In the genomic region with DNA sequence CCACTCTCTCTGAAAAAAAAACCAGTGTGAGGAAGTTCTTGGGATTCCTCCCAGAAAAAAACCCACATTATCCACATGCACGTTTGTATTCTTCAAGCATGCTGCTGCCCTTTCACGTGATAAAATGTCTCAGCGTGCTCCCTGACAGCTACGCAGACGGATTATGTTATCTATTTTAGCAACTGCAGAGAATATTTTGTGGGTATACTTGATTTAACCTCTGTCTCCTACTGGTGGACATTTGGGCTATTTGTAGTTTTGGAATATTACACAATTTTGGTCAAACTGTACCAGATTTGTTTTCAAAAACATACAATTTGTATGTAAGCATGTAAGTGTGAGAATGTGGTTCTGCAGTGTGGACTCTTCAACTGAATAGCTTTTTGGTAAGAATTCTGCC, we compare ENCODE assay signal across 12 cellular contexts. TPM values are rescaled to one million over a fixed set of nuclear protein-coding genes. Genes with fewer than 3 reads are reported as not detected.
DNase-seq lines count a peak whose midpoint lies in the region; ATAC-seq, FAIRE-seq and TF ChIP-seq lines count a peak whose summit lies in the region.
"Had no signal": no experiment of that assay in that cellular context is flagged by ENCODE, and none has a peak within 500 bp of the region (broad histone marks: within the 10 kb centered on the region; RNA-seq: fewer than 3 reads in every experiment).

No MANE protein-coding gene starts in this region.

- TF ChIP-seq CTCF in keratinocyte (optimal IDR thresholded peaks at IDR 0.05 in 1 of 3, IDR thresholded peaks at IDR 0.05 in 1 of 3, conservative IDR thresholded peaks at IDR 0.05 in 1 of 3; ENCODE audit: extremely low read depth in 1 of 3, insufficient read depth in 2 of 3, low read length in 3 of 3) (no peak), mucosa of descending colon (IDR thresholded peaks at IDR 0.05) (no peak)

- no peak for DNase-seq in activated CD4-positive, alpha-beta T cell treated with anti-CD3 and anti-CD28 coated beads, Interleukin-2, amount 10 ng/mL, durations not matched to agents 7 days and 5 days
- DNase-seq in activated CD4-positive, alpha-beta T cell treated with anti-CD3 and anti-CD28 coated beads, Interleukin-2, amount 50 U/mL, for 4 hours, result no peak
- no peak for DNase-seq in activated naive CD8-positive, alpha-beta T cell treated with anti-CD3 and anti-CD28 coated beads for 36 hours
- no peak for DNase-seq in keratinocyte (ENCODE audit: low read depth, low spot score)
- no peak for DNase-seq in stimulated activated naive CD8-positive, alpha-beta T cell treated with anti-CD3 and anti-CD28 coated beads, Interleukin-15, amount 100 ng/mL, for 72 hours
- no peak for DNase-seq in NK-92 (lab: John Stamatoyannopoulos, UW; ENCODE audit: unreplicated experiment)
- DNase-seq in mucosa of descending colon, result no peak
- DNase-seq: activated CD8-positive, alpha-beta memory T cell treated with anti-CD3 and anti-CD28 coated beads for 24 hours; HCEC 1CT; NCI-H69 had no signal

- dilution Hi-C loops in keratinocyte (cut with MboI; ENCODE audit: extremely low pct_ligation_motif_present, low sequenced_read_pairs), result no loop called here

- H3K9me1 ChIP-seq in keratinocyte (ENCODE audit: control insufficient read depth, extremely low read depth, insufficient read depth, low read length), result peaks cover 12% of the 10 kb centered on the region

- no peaks in the 10 kb centered on the region for H3K9me3 ChIP-seq in keratinocyte (ENCODE audit: control insufficient read depth, low read depth, low read length)
- H3K9me3 ChIP-seq in mucosa of descending colon, result no peaks in the 10 kb centered on the region

- no peaks in the 10 kb centered on the region for H3K27me3 Mint-ChIP-seq in activated CD4-positive, alpha-beta T cell treated with anti-CD3 and anti-CD28 coated beads, Interleukin-2, amount 10 ng/mL, durations not matched to agents 7 days and 5 days
- H3K27me3 Mint-ChIP-seq in activated naive CD8-positive, alpha-beta T cell treated with anti-CD3 and anti-CD28 coated beads for 36 hours, result no peaks in the 10 kb centered on the region
- H3K27me3 Mint-ChIP-seq in stimulated activated naive CD8-positive, alpha-beta T cell treated with anti-CD3 and anti-CD28 coated beads, Interleukin-15, amount 100 ng/mL, for 72 hours, result no peaks in the 10 kb centered on the region

- peak overlapping the region; percentile 75 for H3K4me2 ChIP-seq in keratinocyte (ENCODE audit: control insufficient read depth, extremely low read depth, insufficient read depth, low read depth, low read length)

- no peaks in the 10 kb centered on the region for H3K9me3 Mint-ChIP-seq in activated CD4-positive, alpha-beta T cell treated with anti-CD3 and anti-CD28 coated beads, Interleukin-2, amount 10 ng/mL, durations not matched to agents 7 days and 5 days
- no peaks in the 10 kb centered on the region for H3K9me3 Mint-ChIP-seq in activated naive CD8-positive, alpha-beta T cell treated with anti-CD3 and anti-CD28 coated beads for 36 hours
- no peaks in the 10 kb centered on the region for H3K9me3 Mint-ChIP-seq in stimulated activated naive CD8-positive, alpha-beta T cell treated with anti-CD3 and anti-CD28 coated beads, Interleukin-15, amount 100 ng/mL, for 72 hours
- H3K9me3 Mint-ChIP-seq: IgD-negative memory B cell had no signal

- no peak overlapping the region for H3K27ac ChIP-seq in keratinocyte (ENCODE audit: control insufficient read depth, insufficient read depth, low read length)

- H3K36me3 ChIP-seq in keratinocyte (ENCODE audit: control insufficient read depth in 2 of 2, extremely low read depth in 1 of 2, insufficient read depth in 2 of 2, low read length in 2 of 2) (peaks cover 0 to 6% of the 10 kb centered on the region in 2 experiments), mucosa of descending colon (ENCODE audit: low read depth) (no peaks in the 10 kb centered on the region)

- H3K36me3 Mint-ChIP-seq in activated CD4-positive, alpha-beta T cell treated with anti-CD3 and anti-CD28 coated beads, Interleukin-2, amount 10 ng/mL, durations not matched to agents 7 days and 5 days (ENCODE audit: low read depth), result peaks cover 49% of the 10 kb centered on the region
- H3K36me3 Mint-ChIP-seq in activated naive CD8-positive, alpha-beta T cell treated with anti-CD3 and anti-CD28 coated beads for 36 hours, result peaks cover 17% of the 10 kb centered on the region

- H3K27me3 ChIP-seq in keratinocyte (ENCODE audit: control insufficient read depth, extremely low read depth, insufficient read depth, low read length), result no peaks in the 10 kb centered on the region

- no peak overlapping the region for H2AFZ ChIP-seq in keratinocyte (ENCODE audit: control insufficient read depth, low read length)

- H3K4me1 ChIP-seq in keratinocyte (ENCODE audit: control insufficient read depth, extremely low read depth, insufficient read depth, low read length), result peaks cover 69% of the 10 kb centered on the region
- H3K4me1 ChIP-seq in mucosa of descending colon (ENCODE audit: low read depth), result peaks cover 60% of the 10 kb centered on the region

- intact Hi-C loops in mucosa of descending colon (cut with DNase I, micrococcal nuclease), result no loop called here

- H3K27ac Mint-ChIP-seq in activated CD4-positive, alpha-beta T cell treated with anti-CD3 and anti-CD28 coated beads, Interleukin-2, amount 10 ng/mL, durations not matched to agents 7 days and 5 days, result peak overlapping the region; percentile 83
- peak overlapping the region; percentile 66 for H3K27ac Mint-ChIP-seq in activated naive CD8-positive, alpha-beta T cell treated with anti-CD3 and anti-CD28 coated beads for 36 hours
- no peak overlapping the region for H3K27ac Mint-ChIP-seq in stimulated activated naive CD8-positive, alpha-beta T cell treated with anti-CD3 and anti-CD28 coated beads, Interleukin-15, amount 100 ng/mL, for 72 hours

- FAIRE-seq in keratinocyte (lab: Jason Lieb, UNC), result no peak

- no peak overlapping the region for H3K9ac ChIP-seq in keratinocyte (ENCODE audit: control insufficient read depth, extremely low read depth, insufficient read depth, low read length)

- peaks cover 71% of the 10 kb centered on the region for H4K20me1 ChIP-seq in keratinocyte (ENCODE audit: control insufficient read depth, extremely low read depth, insufficient read depth, low read length)

- peaks cover 93% of the 10 kb centered on the region for H3K4me1 Mint-ChIP-seq in activated CD4-positive, alpha-beta T cell treated with anti-CD3 and anti-CD28 coated beads, Interleukin-2, amount 10 ng/mL, durations not matched to agents 7 days and 5 days
- H3K4me1 Mint-ChIP-seq in activated naive CD8-positive, alpha-beta T cell treated with anti-CD3 and anti-CD28 coated beads for 36 hours, result peaks cover 83% of the 10 kb centered on the region
- peaks cover 98% of the 10 kb centered on the region for H3K4me1 Mint-ChIP-seq in stimulated activated naive CD8-positive, alpha-beta T cell treated with anti-CD3 and anti-CD28 coated beads, Interleukin-15, amount 100 ng/mL, for 72 hours

- no peak for ATAC-seq in stimulated activated naive CD8-positive, alpha-beta T cell treated with anti-CD3 and anti-CD28 coated beads, Interleukin-15, amount 100 ng/mL, for 72 hours
- ATAC-seq in HG02798 (IDR thresholded peaks at IDR 0.05; ENCODE audit: poor library complexity, unreplicated experiment) (no peak), mucosa of descending colon (no peak)

- CTCF ChIA-PET in activated CD4-positive, alpha-beta T cell treated with anti-CD3 and anti-CD28 coated beads, Interleukin-2, amount 10 ng/mL, durations not matched to agents 7 days and 5 days (lab: Charles Lee), result interaction anchor here (0.6 to 1.6 kb wide), 4 partner anchors 14 to 92 kb away, joined by 3 to 8 read pairs (median 4); no protein-coding TSS in a partner anchor

- peaks cover 100% of the 10 kb centered on the region for H3K79me2 ChIP-seq in keratinocyte (ENCODE audit: control insufficient read depth, insufficient read depth, low read length)

- POLR2A ChIA-PET in activated CD4-positive, alpha-beta T cell treated with anti-CD3 and anti-CD28 coated beads, Interleukin-2, amount 10 ng/mL, durations not matched to agents 7 days and 5 days (lab: Charles Lee), result interaction anchor here (1.6 kb wide), 1 partner anchor 31 kb away, joined by 5 read pairs; no protein-coding TSS in a partner anchor

- H3K4me3 ChIP-seq in keratinocyte (ENCODE audit: control insufficient read depth in 2 of 3, extremely low read depth in 1 of 3, insufficient read depth in 2 of 3, low read depth in 1 of 3, low read length in 3 of 3) (no peak overlapping the region), mucosa of descending colon (no peak overlapping the region)

- peak overlapping the region; percentile 66 for H3K4me3 Mint-ChIP-seq in activated CD4-positive, alpha-beta T cell treated with anti-CD3 and anti-CD28 coated beads, Interleukin-2, amount 10 ng/mL, durations not matched to agents 7 days and 5 days
- peak overlapping the region; percentile 49 for H3K4me3 Mint-ChIP-seq in activated naive CD8-positive, alpha-beta T cell treated with anti-CD3 and anti-CD28 coated beads for 36 hours
- H3K4me3 Mint-ChIP-seq in stimulated activated naive CD8-positive, alpha-beta T cell treated with anti-CD3 and anti-CD28 coated beads, Interleukin-15, amount 100 ng/mL, for 72 hours, result peak overlapping the region; percentile 51 to 78

RNA-seq across cellular contexts. Expression of a gene that starts 10.7 kb away (rescaled TPM):
- 100 to 1,000 TPM; 281 to 303 TPM for total RNA-seq in activated CD4-positive, alpha-beta T cell treated with anti-CD3 and anti-CD28 coated beads, Interleukin-2, amount 10 ng/mL, durations not matched to agents 7 days and 5 days
- 100 to 1,000 TPM; 128 to 135 TPM for total RNA-seq in activated naive CD8-positive, alpha-beta T cell treated with anti-CD3 and anti-CD28 coated beads for 36 hours
- 15.2 to 38.8 TPM (median 20.8 TPM) in 3 replicates for polyA plus RNA-seq in keratinocyte
- polyA plus RNA-seq in keratinocyte (2011; ENCODE audit: low read depth), result 36.7 TPM
- polyA plus RNA-seq in keratinocyte (2011; cell fraction: cytosol; rRNA removed), result 26.1 and 27.0 TPM in 2 replicates
- 170 and 203 TPM in 2 replicates for polyA plus RNA-seq in keratinocyte (2011; cell fraction: nucleus; rRNA removed)
- polyA plus RNA-seq in keratinocyte (2012; ENCODE audit: low replicate concordance), result 32.6 and 73.5 TPM in 2 replicates
- polyA minus RNA-seq in keratinocyte, result 69.3 to 140 TPM (median 93.9 TPM) in 3 replicates
- 29.4 TPM for polyA minus RNA-seq in keratinocyte (2011; cell fraction: cytosol; rRNA and poly(A)+ RNA removed)
- polyA minus RNA-seq in keratinocyte (2011; cell fraction: nucleus; rRNA and poly(A)+ RNA removed), result 91.0 and 150 TPM in 2 replicates
- 100 to 1,000 TPM; 105 to 175 (median 113) TPM for total RNA-seq in mucosa of descending colon

Comparison
In these comparisons a context has a peak if more than half of its experiments do, and no peak if none do; other contexts are left out.
1. H3K27ac Mint-ChIP-seq: peak in activated CD4-positive, alpha-beta T cell treated with anti-CD3 and anti-CD28 coated beads, Interleukin-2, amount 10 ng/mL, durations not matched to agents 7 days and 5 days (single experiment) and activated naive CD8-positive, alpha-beta T cell treated with anti-CD3 and anti-CD28 coated beads for 36 hours (single experiment); none in stimulated activated naive CD8-positive, alpha-beta T cell treated with anti-CD3 and anti-CD28 coated beads, Interleukin-15, amount 100 ng/mL, for 72 hours (0 of 2).
2. Peak in every context shown above with its lines, with median percentiles within 50 percentile points of each other: H3K4me3 Mint-ChIP-seq.